Comparison of ENCODE assay signal across 8 cellular contexts in the genomic region with DNA sequence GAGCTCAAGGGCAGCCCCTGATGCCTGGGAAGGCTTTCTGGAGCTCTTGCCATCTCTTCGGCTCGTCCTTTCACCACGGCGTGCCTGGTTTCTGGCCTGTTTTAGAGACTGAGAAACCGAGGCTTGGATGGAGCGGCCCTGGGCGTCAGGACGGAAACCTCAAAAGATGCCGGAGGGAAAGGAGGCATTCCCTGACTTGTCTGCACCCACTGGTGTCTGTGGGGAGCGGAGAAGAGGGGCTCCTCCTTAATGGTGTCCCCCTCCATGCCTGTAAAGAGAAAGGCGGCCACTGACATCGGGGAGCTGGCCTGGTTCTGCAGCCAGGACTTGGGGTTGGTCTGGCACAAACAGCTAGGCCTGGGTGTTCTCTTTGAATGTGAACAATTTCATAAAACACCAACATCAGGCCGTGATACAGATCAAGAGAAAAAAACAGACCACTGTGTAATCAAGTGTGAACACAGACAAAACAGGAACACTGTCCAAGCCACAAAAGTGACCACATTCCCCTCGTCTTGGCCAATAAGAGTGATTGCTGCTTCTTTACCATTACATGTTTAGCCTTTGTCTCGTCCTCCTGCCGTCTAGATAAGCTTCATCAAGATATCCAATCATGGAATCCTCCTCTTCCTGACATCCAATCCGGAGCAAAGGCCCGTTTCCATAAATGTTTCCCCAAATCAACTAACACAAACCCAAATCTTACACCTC. TPM values are rescaled to one million over a fixed set of nuclear protein-coding genes. Genes with fewer than 3 reads are reported as not detected.
DNase-seq lines count a peak whose midpoint lies in the region; ATAC-seq and TF ChIP-seq lines count a peak whose summit lies in the region.

No MANE protein-coding gene starts in this region.

- H3K27me3 ChIP-seq in heart left ventricle = no peaks in the 10 kb centered on the region
- no peaks in the 10 kb centered on the region for H3K27me3 ChIP-seq in muscle layer of colon (ENCODE audit: control insufficient read depth in 1 of 2, insufficient read depth in 2 of 2, low read length in 2 of 2)

- H3K9me3 ChIP-seq in heart left ventricle = no peaks in the 10 kb centered on the region
- H3K9me3 ChIP-seq in muscle layer of colon (ENCODE audit: low read length) = no peaks in the 10 kb centered on the region

- H3K4me3 ChIP-seq in heart left ventricle (peak overlapping the region in 11 of 12 donors; percentile 64 to 94 (median 77)), muscle layer of colon (ENCODE audit: low read depth in 1 of 2, low read length in 2 of 2) (peak overlapping the region; percentile 55 to 75)

- H3K4me1 ChIP-seq in heart left ventricle = peaks cover 0 to 42% (median 30%) of the 10 kb centered on the region in 12 donors
- H3K4me1 ChIP-seq in muscle layer of colon (ENCODE audit: insufficient read depth, low read length) = peaks cover 35% of the 10 kb centered on the region

- WGBS in heart left ventricle, 4 donors = 59 to 79% (median 59%) methylated on average over 11 to 18 of the region's 18 CpGs

- intact Hi-C loops in heart left ventricle (cut with DNase I) = loop anchor here in 2 of 10 donors (5.0 kb wide), 2 partner anchors 33 to 38 kb away; a partner anchor contains a TSS
- intact Hi-C loops in left cardiac atrium (cut with DNase I) = no loop called here

- TF ChIP-seq POLR2A in heart left ventricle (IDR thresholded peaks at IDR 0.05) = no peak

- peak overlapping the region; percentile 67 to 97 (median 92) for H3K27ac ChIP-seq in heart left ventricle
- peak overlapping the region; percentile 92 for H3K27ac ChIP-seq in caudate nucleus (ENCODE audit: low read depth, low read length)
- peak overlapping the region; percentile 93 for H3K27ac ChIP-seq in muscle layer of colon (ENCODE audit: low read depth, low read length)

- DNase-seq in heart left ventricle (peak in 2 of 5 donors; percentile 29 to 33), left cardiac atrium (no peak), NAMALWA (ENCODE audit: low spot score) (peak; percentile 11), caudate nucleus (lab: John Stamatoyannopoulos, UW) (peak in 2 of 61 donors; percentile 54 to 63), cerebellar cortex (ENCODE audit: low spot score) (no peak), DMS 273 (lab: John Stamatoyannopoulos, UW; ENCODE audit: unreplicated experiment) (no peak)

- peak overlapping the region; percentile 80 for H3K9ac ChIP-seq in muscle layer of colon (ENCODE audit: low read length)

- ATAC-seq in heart left ventricle (no peak), left cardiac atrium (no peak), GM21367 (IDR thresholded peaks at IDR 0.05; ENCODE audit: unreplicated experiment) (no peak)

- no peak for TF ChIP-seq CTCF in heart left ventricle (IDR thresholded peaks at IDR 0.05)

- no peaks in the 10 kb centered on the region for H3K36me3 ChIP-seq in heart left ventricle
- no peaks in the 10 kb centered on the region for H3K36me3 ChIP-seq in muscle layer of colon (ENCODE audit: insufficient read depth, low read length)

RNA-seq across cellular contexts. Expression of a gene that starts 0.6 kb away (rescaled TPM):
- total RNA-seq in heart left ventricle (10 to 100 TPM; 12.4 to 27.7 (median 23.4) TPM), left cardiac atrium (10 to 100 TPM; 23.4 to 27.9 TPM)
- 10 to 100 TPM; 33.7 to 41.7 TPM for polyA plus RNA-seq in heart left ventricle

RNA-seq across cellular contexts. Expression of a gene that starts 35.7 kb away (rescaled TPM):
- total RNA-seq in heart left ventricle = 1 to 10 TPM in 8 of 9 donors, under 1 TPM in 1; 0.45 to 5.9 (median 2.5) TPM
- 1 to 10 TPM; 3.7 to 9.1 TPM for polyA plus RNA-seq in heart left ventricle
- 1 to 10 TPM; 3.8 to 4.3 TPM for total RNA-seq in left cardiac atrium

RNA-seq across cellular contexts. Expression of a gene that starts 45.4 kb away (rescaled TPM):
- 1 to 10 TPM in 1 of 9 donors, under 1 TPM in 5, not detected in 3; 0.23 to 1.8 (median 0.65) TPM for total RNA-seq in heart left ventricle
- polyA plus RNA-seq in heart left ventricle = under 1 TPM; 0.08 to 0.36 TPM
- 1 to 10 TPM in 1 of 2 donors, not detected in 1; 1.2 TPM for total RNA-seq in left cardiac atrium
